19 cellular contexts compared by ENCODE assay signal in genomic region chr3:58731673-58732072, GRCh38.
A peak's percentile ranks its signal among the peaks of the same experiment; 100 is the strongest.
DNase-seq lines count a peak whose midpoint lies in the region; ATAC-seq, FAIRE-seq and TF ChIP-seq lines count a peak whose summit lies in the region.
"Had no signal": no experiment of that assay in that cellular context is flagged by ENCODE, and none has a peak within 500 bp of the region (broad histone marks: within the 10 kb centered on the region; RNA-seq: fewer than 3 reads in every experiment).

No MANE protein-coding gene starts in this region.

- H3K27me3 Mint-ChIP-seq in mesothelial cell of epicardium (ENCODE audit: low read depth): peaks cover 3% of the 10 kb centered on the region

- H3K9me3 ChIP-seq in body of pancreas (no peaks in the 10 kb centered on the region), heart right ventricle (no peaks in the 10 kb centered on the region)

- no peak overlapping the region for H3K27ac Mint-ChIP-seq in mesothelial cell of epicardium
- H3K27ac Mint-ChIP-seq: CD14-positive monocyte had no signal

- H3K4me3 ChIP-seq in body of pancreas (no peak overlapping the region), heart right ventricle (no peak overlapping the region)
- H3K4me3 ChIP-seq: PC-9 had no signal

- no peaks in the 10 kb centered on the region for H3K4me1 Mint-ChIP-seq in mesothelial cell of epicardium
- H3K4me1 Mint-ChIP-seq: CD14-positive monocyte had no signal

- H3K36me3 Mint-ChIP-seq in mesothelial cell of epicardium: no peaks in the 10 kb centered on the region
- H3K36me3 Mint-ChIP-seq: CD14-positive monocyte had no signal

- no peak overlapping the region for H3K27ac ChIP-seq in C4-2B
- H3K27ac ChIP-seq in body of pancreas: no peak overlapping the region
- no peak overlapping the region for H3K27ac ChIP-seq in heart right ventricle
- H3K27ac ChIP-seq: PC-9 had no signal

- H3K9me3 Mint-ChIP-seq in mesothelial cell of epicardium: peaks cover 4% of the 10 kb centered on the region

- TF ChIP-seq CTCF in C4-2B (conservative IDR thresholded peaks at IDR 0.05): 0 out of 2 replicates have a peak, but pooled peaks have one; percentile 13
- peak in 4 of 7 experiments; percentile 14 to 35 (median 28) for TF ChIP-seq CTCF in body of pancreas (IDR thresholded peaks at IDR 0.05)
- no peak for TF ChIP-seq CTCF in heart right ventricle (IDR thresholded peaks at IDR 0.05)
- no peak for TF ChIP-seq CTCF in omental fat pad (IDR thresholded peaks at IDR 0.05)
- no peak for TF ChIP-seq CTCF in mesothelial cell of epicardium (IDR thresholded peaks at IDR 0.05; ENCODE audit: unreplicated experiment)

- FAIRE-seq in GM12892 (lab: Jason Lieb, UNC): peak; percentile 36
- FAIRE-seq: A204.1 had no signal

- no peak overlapping the region for H3K4me3 Mint-ChIP-seq in mesothelial cell of epicardium
- H3K4me3 Mint-ChIP-seq: CD14-positive monocyte had no signal

- no peaks in the 10 kb centered on the region for H3K4me1 ChIP-seq in body of pancreas
- no peaks in the 10 kb centered on the region for H3K4me1 ChIP-seq in heart right ventricle

- H3K27me3 ChIP-seq in body of pancreas (no peaks in the 10 kb centered on the region), heart right ventricle (no peaks in the 10 kb centered on the region)

- ATAC-seq in body of pancreas (peak; percentile 35), heart right ventricle (no peak), omental fat pad (ENCODE audit: low FRiP score) (no peak)

- TF ChIP-seq POLR2A in GM12892 (IDR thresholded peaks at IDR 0.05; ENCODE audit: low read depth, low read length) (no peak), body of pancreas (IDR thresholded peaks at IDR 0.05) (no peak)

- intact Hi-C loops in body of pancreas (cut with DNase I) (no loop called here), heart right ventricle (cut with DNase I) (no loop called here)

- DNase-seq in GM12892 (ENCODE audit: insufficient read length) (no peak), body of pancreas (no peak), lung microvascular endothelial cell (ENCODE audit: low read depth in 2 of 2) (peak; percentile 3 to 7), heart right ventricle (no peak), omental fat pad (ENCODE audit: low spot score) (no peak), mesothelial cell of epicardium (ENCODE audit: low spot score in 2 of 2, unreplicated experiment in 2 of 2) (no peak)
- DNase-seq: EL, GOT3, HCEC 1CT, Karpas-422, NCI-H1694, NCI-H446, NCI-H526, PC-9, RPMI8226, SHP77 had no signal

- H3K36me3 ChIP-seq in body of pancreas (replicated peaks in 1 of 2; ENCODE audit: insufficient read depth in 1 of 2, low read depth in 2 of 2) (no peaks in the 10 kb centered on the region), heart right ventricle (no peaks in the 10 kb centered on the region)

- 41 to 47% methylated on average over 5 of the region's 5 CpGs for WGBS in body of pancreas, 2 donors
- 77 to 86% methylated on average over 5 of the region's 5 CpGs for WGBS in heart right ventricle, 2 donors

Comparison
In these comparisons a context has a peak if more than half of its experiments do, and no peak if none do; other contexts are left out.
1. CTCF ChIP-seq: peak in C4-2B (single experiment) and body of pancreas (4 of 7); none in heart right ventricle (0 of 9), omental fat pad (0 of 3) and mesothelial cell of epicardium (single experiment).
2. DNase-seq: peak in lung microvascular endothelial cell (2 of 2); none in GM12892 (single experiment), body of pancreas (0 of 4), heart right ventricle (0 of 2), omental fat pad (single experiment) and mesothelial cell of epicardium (0 of 2).